8 cellular contexts compared by ENCODE assay signal in genomic region chr20:59933296-59933848, GRCh38. TPM values are rescaled to one million over a fixed set of nuclear protein-coding genes. Genes with fewer than 3 reads are reported as not detected.
DNase-seq lines count a peak whose midpoint lies in the region; ATAC-seq and TF ChIP-seq lines count a peak whose summit lies in the region.

Gene SYCP2, minus strand, starts transcription at chr20:59933637. Its CDS starts 11,224 bp downstream, at chr20:59922413.

- intact Hi-C loops in IMR-90 (cut with micrococcal nuclease): no loop called here

- H3K4me1 ChIP-seq in IMR-90 (ENCODE audit: control insufficient read depth, insufficient read depth, low read length): no peaks in the 10 kb centered on the region; the same call in 1 of the 2 replicates
- no peaks in the 10 kb centered on the region for H3K4me1 ChIP-seq in fibroblast of lung (ENCODE audit: control insufficient read depth, extremely low read depth, insufficient read depth, low read length)
- H3K4me1 ChIP-seq in thymus (ENCODE audit: control insufficient read depth, insufficient read depth, low read length): peaks cover 5% of the 10 kb centered on the region

- peak within 1 kb of the TSS; percentile 70 for H3K4me3 Mint-ChIP-seq in activated T-cell treated with anti-CD3 and anti-CD28 coated beads, Interleukin-2, amount 50 U/mL, for 24 hours
- peak within 1 kb of the TSS; percentile 88 for H3K4me3 Mint-ChIP-seq in neural crest cell

- DNase-seq in GM06990 (ENCODE audit: extremely low read depth, insufficient read length) (peak; percentile 47), IMR-90 (no peak), fibroblast of lung (ENCODE audit: low read depth in 2 of 2) (peak; percentile 25 to 28), neural crest cell (ENCODE audit: low read depth, low spot score) (no peak)
- peak; percentile 74 for DNase-seq in activated T-cell treated with anti-CD3 and anti-CD28 coated beads, Interleukin-2, amount 50 U/mL, for 24 hours

- no peak within 1 kb of the TSS for H2BK5ac ChIP-seq in IMR-90 (ENCODE audit: low read depth, low read length, poor library complexity, severe bottlenecking)

- H3K36me3 Mint-ChIP-seq in activated T-cell treated with anti-CD3 and anti-CD28 coated beads, Interleukin-2, amount 50 U/mL, for 24 hours (ENCODE audit: low read depth): peaks cover 6% of the 10 kb centered on the region
- H3K36me3 Mint-ChIP-seq in neural crest cell (ENCODE audit: low read depth): no peaks in the 10 kb centered on the region

- no peaks in the 10 kb centered on the region for H3K9me1 ChIP-seq in IMR-90 (ENCODE audit: insufficient read depth, low read length)

- POLR2A ChIA-PET in IMR-90 (lab: Charles Lee; ENCODE audit: unreplicated experiment): no interaction called here

- no peak for TF ChIP-seq CTCF in GM06990 (IDR thresholded peaks at IDR 0.05; ENCODE audit: insufficient read depth, low read length, poor library complexity, severe bottlenecking)
- no peak for TF ChIP-seq CTCF in IMR-90 (conservative IDR thresholded peaks at IDR 0.05; ENCODE audit: low read depth, low read length)
- TF ChIP-seq CTCF in fibroblast of lung (conservative IDR thresholded peaks at IDR 0.05 in 1 of 2, IDR thresholded peaks at IDR 0.05 in 1 of 2; ENCODE audit: low read depth in 1 of 2, low read length in 2 of 2): no peak
- TF ChIP-seq CTCF in neural crest cell (conservative IDR thresholded peaks at IDR 0.05): no peak

- no peak within 1 kb of the TSS for H2BK15ac ChIP-seq in IMR-90 (ENCODE audit: low read depth, low read length)

- no peak within 1 kb of the TSS for H3K56ac ChIP-seq in IMR-90 (ENCODE audit: extremely low read depth, insufficient read depth, low read length)

- H3K36me3 ChIP-seq in GM06990 (ENCODE audit: control insufficient read depth, insufficient read depth, low read length) (no peaks in the 10 kb centered on the region), IMR-90 (ENCODE audit: control insufficient read depth, insufficient read depth, low read length) (no peaks in the 10 kb centered on the region), fibroblast of lung (ENCODE audit: control insufficient read depth, insufficient read depth, low read length) (no peaks in the 10 kb centered on the region), thymus (ENCODE audit: control insufficient read depth, insufficient read depth) (no peaks in the 10 kb centered on the region)

- in situ Hi-C loops in IMR-90 (cut with MboI; ENCODE audit: low sequenced_read_pairs): no loop called here

- ATAC-seq in IMR-90 (ENCODE audit: low read depth) (peak; percentile 56), HG02588 (IDR thresholded peaks at IDR 0.05; ENCODE audit: unreplicated experiment) (no peak), GM18868 (IDR thresholded peaks at IDR 0.05; ENCODE audit: unreplicated experiment) (no peak)

- H3K9me3 Mint-ChIP-seq in activated T-cell treated with anti-CD3 and anti-CD28 coated beads, Interleukin-2, amount 50 U/mL, for 24 hours: no peaks in the 10 kb centered on the region
- no peaks in the 10 kb centered on the region for H3K9me3 Mint-ChIP-seq in neural crest cell

- H3K4me2 ChIP-seq in IMR-90 (ENCODE audit: low read depth, low read length) (peak within 1 kb of the TSS; percentile 77), fibroblast of lung (ENCODE audit: extremely low read depth, insufficient read depth, low read length) (peak within 1 kb of the TSS; percentile 81)

- no peak for TF ChIP-seq POLR2A in IMR-90 (IDR thresholded peaks at IDR 0.05; ENCODE audit: low read depth, low read length)

- no peak within 1 kb of the TSS for H2BK20ac ChIP-seq in IMR-90 (ENCODE audit: low read depth, low read length)

- H3K9me3 ChIP-seq in IMR-90 (ENCODE audit: control insufficient read depth, insufficient read depth, low read length): no peaks in the 10 kb centered on the region
- no peaks in the 10 kb centered on the region for H3K9me3 ChIP-seq in fibroblast of lung (ENCODE audit: control insufficient read depth, insufficient read depth, low read depth, low read length)
- no peaks in the 10 kb centered on the region for H3K9me3 ChIP-seq in thymus (ENCODE audit: control insufficient read depth)

- 0 out of 2 replicates have a peak within 1 kb of the TSS, but pooled peaks have one; percentile 3 for H3K4ac ChIP-seq in IMR-90 (ENCODE audit: low read depth, low read length)

- 0% methylated on average over 1 of the region's 65 CpGs; no CpG with 5 or more reads in 1 of the 2 experiments for WGBS in IMR-90 (ENCODE audit: extremely low coverage in 2 of 2, insufficient read length in 1 of 2), 2 experiments
- 47% methylated on average over 65 of the region's 65 CpGs for WGBS in thymus

- no peak within 1 kb of the TSS for H3K27ac ChIP-seq in IMR-90 (ENCODE audit: insufficient read depth, low read length)
- H3K27ac ChIP-seq in fibroblast of lung (ENCODE audit: insufficient read depth, low read length): no peak within 1 kb of the TSS
- peak within 1 kb of the TSS; percentile 49 for H3K27ac ChIP-seq in thymus (ENCODE audit: low read depth)

- no peak within 1 kb of the TSS for H3K18ac ChIP-seq in IMR-90 (ENCODE audit: low read depth, low read length)

- H2BK120ac ChIP-seq in IMR-90 (ENCODE audit: low read depth, low read length): peak within 1 kb of the TSS; percentile 19

- no TSS peak for BruUV-seq in IMR-90 (replicated peaks; lab: Mats Ljungman, UMichigan)

- no peak within 1 kb of the TSS; the same call in 1 of the 2 replicates for H3K23ac ChIP-seq in IMR-90 (ENCODE audit: low read depth, low read length)

- H3K27me3 ChIP-seq in GM06990 (replicated peaks; ENCODE audit: control insufficient read depth, insufficient read depth, low read length) (no peaks in the 10 kb centered on the region), IMR-90 (ENCODE audit: control insufficient read depth, insufficient read depth, low read length) (no peaks in the 10 kb centered on the region), fibroblast of lung (ENCODE audit: control insufficient read depth, insufficient read depth, low read length) (no peaks in the 10 kb centered on the region), thymus (ENCODE audit: control insufficient read depth, insufficient read depth) (no peaks in the 10 kb centered on the region)

- H3K4me3 ChIP-seq in GM06990 (replicated peaks; ENCODE audit: low read depth, low read length) (no peak within 1 kb of the TSS; the same call in 1 of the 2 replicates), IMR-90 (ENCODE audit: insufficient read depth, low read depth, low read length) (peak within 1 kb of the TSS; percentile 51), fibroblast of lung (replicated peaks in 1 of 4; ENCODE audit: control extremely low read depth in 1 of 4, insufficient read depth in 1 of 4, low read depth in 3 of 4, low read length in 4 of 4) (peak within 1 kb of the TSS; percentile 46 to 70 (median 61)), thymus (ENCODE audit: low read length) (peak within 1 kb of the TSS; percentile 54)

- H4K20me1 ChIP-seq in IMR-90 (ENCODE audit: insufficient read depth, low read length) (peaks cover 4% of the 10 kb centered on the region), fibroblast of lung (ENCODE audit: control insufficient read depth, extremely low read depth, insufficient read depth, low read length) (no peaks in the 10 kb centered on the region)

- H2AFZ ChIP-seq in IMR-90 (replicated peaks; ENCODE audit: low read length, poor library complexity) (peak within 1 kb of the TSS; percentile 97), fibroblast of lung (ENCODE audit: low read length) (peak within 1 kb of the TSS; percentile 86)

- peaks cover 39% of the 10 kb centered on the region for H3K4me1 Mint-ChIP-seq in activated T-cell treated with anti-CD3 and anti-CD28 coated beads, Interleukin-2, amount 50 U/mL, for 24 hours (ENCODE audit: low read depth)
- H3K4me1 Mint-ChIP-seq in neural crest cell: peaks cover 34% of the 10 kb centered on the region

- no peak within 1 kb of the TSS for H4K5ac ChIP-seq in IMR-90 (ENCODE audit: low read depth, low read length)

- H2AK5ac ChIP-seq in IMR-90 (ENCODE audit: low read depth, low read length): no peak within 1 kb of the TSS

- TF ChIP-seq RAD21 in IMR-90 (IDR thresholded peaks at IDR 0.05; ENCODE audit: low read length): no peak

- H3K79me2 ChIP-seq in fibroblast of lung (ENCODE audit: control insufficient read depth, insufficient read depth, low read length): no peaks in the 10 kb centered on the region

- CTCF ChIA-PET in IMR-90 (lab: Yijun Ruan, JAX): interaction anchor here (0.7 to 1.7 kb wide), 8 partner anchors 11 to 1364 kb away, joined by 3 to 8 read pairs (median 4); no protein-coding TSS in a partner anchor

- H3K9ac ChIP-seq in IMR-90 (ENCODE audit: low read depth, low read length): no peak within 1 kb of the TSS
- peak within 1 kb of the TSS; percentile 49 for H3K9ac ChIP-seq in fibroblast of lung (ENCODE audit: insufficient read depth, low read length)

- peak within 1 kb of the TSS; percentile 52 to 56; a peak in 2 of 4 replicates for H4K8ac ChIP-seq in IMR-90 (ENCODE audit: low read depth in 2 of 2, low read length in 2 of 2)

- H3K27me3 Mint-ChIP-seq in activated T-cell treated with anti-CD3 and anti-CD28 coated beads, Interleukin-2, amount 50 U/mL, for 24 hours: peaks cover 2% of the 10 kb centered on the region
- H3K27me3 Mint-ChIP-seq in neural crest cell (ENCODE audit: low read depth): peaks cover 4% of the 10 kb centered on the region

- dilution Hi-C loops in IMR-90 (cut with HindIII; ENCODE audit: low sequenced_read_pairs, unreplicated experiment): no loop called here

- H4K91ac ChIP-seq in IMR-90 (ENCODE audit: insufficient read depth, low read depth, low read length): peak within 1 kb of the TSS; percentile 34; the same call in 1 of the 2 replicates

- H3K27ac Mint-ChIP-seq in activated T-cell treated with anti-CD3 and anti-CD28 coated beads, Interleukin-2, amount 50 U/mL, for 24 hours: peak within 1 kb of the TSS; percentile 57
- no peak within 1 kb of the TSS for H3K27ac Mint-ChIP-seq in neural crest cell (ENCODE audit: unreplicated experiment)

- peak within 1 kb of the TSS; percentile 37; the same call in 1 of the 2 replicates for H3K14ac ChIP-seq in IMR-90 (replicated peaks; ENCODE audit: low read depth, low read length)

- H3K79me1 ChIP-seq in IMR-90 (ENCODE audit: low read depth in 1 of 2, low read length in 2 of 2): peaks cover under 1 to 5% of the 10 kb centered on the region in 2 experiments; a peak in 1 of 4 replicates

- H2AK9ac ChIP-seq in IMR-90 (replicated peaks; ENCODE audit: low read depth, low read length, poor library complexity): peak within 1 kb of the TSS; percentile 75

RNA-seq across cellular contexts. Expression of gene SYCP2, which starts in this region (rescaled TPM):
- total RNA-seq in IMR-90 (2012; rRNA removed) (0.18 and 0.56 TPM in 2 replicates), fibroblast of lung (0.51 and 1.2 TPM in 2 replicates), neural crest cell (1.9 and 2.3 TPM in 2 replicates)
- polyA plus RNA-seq in IMR-90 (2012; rRNA removed) (0.22 and 0.31 TPM in 2 replicates), fibroblast of lung (0.24 and 0.77 TPM in 2 replicates), thymus (7.9 TPM)
- polyA plus RNA-seq in IMR-90 (2012; cell fraction: cytosol; rRNA removed): not detected in 2 replicates
- polyA plus RNA-seq in IMR-90 (2012; cell fraction: nucleus; rRNA removed; ENCODE audit: low replicate concordance): 0.15 and 1.3 TPM in 2 replicates
- 0.38 and 0.42 TPM in 2 replicates for polyA plus RNA-seq in fibroblast of lung (2012)
- not detected in 2 replicates for polyA minus RNA-seq in fibroblast of lung (ENCODE audit: low replicate concordance)

Comparison
In these comparisons a context has a peak if more than half of its experiments do, and no peak if none do; other contexts are left out.
1. DNase-seq: peak in GM06990 (single experiment), activated T-cell treated with anti-CD3 and anti-CD28 coated beads, Interleukin-2, amount 50 U/mL, for 24 hours (single experiment) and fibroblast of lung (2 of 2); none in IMR-90 (single experiment) and neural crest cell (single experiment).